In genomic region chr6:106255306-106255705, GRCh38 we compare ENCODE assay signal across 21 cellular contexts.
"Had no signal": no experiment of that assay in that cellular context is flagged by ENCODE, and none has a peak within 500 bp of the region (broad histone marks: within the 10 kb centered on the region; RNA-seq: fewer than 3 reads in every experiment).

No MANE protein-coding gene starts in this region.

- DNase-seq: activated B cell treated with CpG ODN at 0.5 μM for 24 hours; activated CD4-positive, alpha-beta T cell treated with anti-CD3 and anti-CD28 coated beads for 1 hour; activated CD4-positive, alpha-beta T cell treated with anti-CD3 and anti-CD28 coated beads, Interleukin-2, amount 10 ng/mL, durations not matched to agents 24 days and 14 days; activated CD4-positive, alpha-beta T cell treated with anti-CD3 and anti-CD28 coated beads, Interleukin-2, amount 50 U/mL, for 48 hours; activated CD8-positive, alpha-beta memory T cell treated with anti-CD3 and anti-CD28 coated beads, Interleukin-2, amount 10 ng/mL, durations not matched to agents 7 days and 5 days; activated gamma-delta T cell; activated naive CD4-positive, alpha-beta T cell treated with anti-CD3 and anti-CD28 coated beads for 36 hours; activated T-cell treated with anti-CD3 and anti-CD28 coated beads, Interleukin-2, amount 50 U/mL, for 4 hours; cerebellar nuclear complex; NCI-H1092; NCI-H1417 treated with DMSO at 0.1 percent for 48 hours; NCI-H1694; NCI-H2029; NCI-H2107; NCI-H2171 treated with DMSO at 0.1 percent for 48 hours; NCI-H526; NCI-H82; NK-92 treated with Interleukin-12 subunit alpha and Interleukin-12 subunit beta, amount 100 ng/mL, for 24 hours; T-helper 9 cell had no signal

- H3K9ac ChIP-seq: KMS-11 had no signal

- FAIRE-seq: TTC549 had no signal

- H3K27ac ChIP-seq: KMS-11 had no signal

- ATAC-seq: activated CD8-positive, alpha-beta memory T cell treated with anti-CD3 and anti-CD28 coated beads, Interleukin-2, amount 10 ng/mL, durations not matched to agents 7 days and 5 days; activated T-cell treated with anti-CD3 and anti-CD28 coated beads, Interleukin-2, amount 50 U/mL, for 4 hours had no signal

- H3K4me2 ChIP-seq: KMS-11 had no signal
